1 cellular context compared by ENCODE assay signal in genomic region chr2:120542911-120543527, GRCh38.
TF ChIP-seq lines count a peak whose summit lies in the region.

No MANE protein-coding gene starts in this region.

TF ChIP-seq in HepG2, 621 proteins besides CTCF, POLR2A, EP300 and RAD21 (continued from another document):
- TF ChIP-seq ATF7 (IDR thresholded peaks at IDR 0.05) (no peak), ATF7 (CRISPR knock-in tag; IDR thresholded peaks at IDR 0.05) (peak; percentile 84), TEAD2 (CRISPR knock-in tag; IDR thresholded peaks at IDR 0.05) (no peak), ZNF607 (CRISPR knock-in tag; IDR thresholded peaks at IDR 0.05; ENCODE audit: borderline replicate concordance) (peak; percentile 88), POLR2AphosphoS5 (IDR thresholded peaks at IDR 0.05; ENCODE audit: low read depth, low read length) (no peak), SOX13 (IDR thresholded peaks at IDR 0.05) (no peak; the same call in 1 of the 2 replicates), SOX13 (CRISPR knock-in tag; conservative IDR thresholded peaks at IDR 0.05 in 1 of 2, IDR thresholded peaks at IDR 0.05 in 1 of 2) (peak in 1 of 2 experiments; percentile 85; a peak in 2 of 4 replicates), ZFX (CRISPR knock-in tag; IDR thresholded peaks at IDR 0.05; ENCODE audit: low read depth) (peak; percentile 82), ZFAT (CRISPR knock-in tag; conservative IDR thresholded peaks at IDR 0.05) (no peak), ZNF580 (CRISPR knock-in tag; IDR thresholded peaks at IDR 0.05; ENCODE audit: borderline replicate concordance, low read depth) (peak; percentile 49; the same call in 1 of the 2 replicates), ZFP36L1 (CRISPR knock-in tag; IDR thresholded peaks at IDR 0.05) (0 out of 2 replicates have a peak, but pooled peaks have one; percentile 48), ZNF644 (CRISPR knock-in tag; IDR thresholded peaks at IDR 0.05; ENCODE audit: low read depth) (peak; percentile 99)
TF ChIP-seq in HepG2: peak in this region for 191.
